In the genomic region with DNA sequence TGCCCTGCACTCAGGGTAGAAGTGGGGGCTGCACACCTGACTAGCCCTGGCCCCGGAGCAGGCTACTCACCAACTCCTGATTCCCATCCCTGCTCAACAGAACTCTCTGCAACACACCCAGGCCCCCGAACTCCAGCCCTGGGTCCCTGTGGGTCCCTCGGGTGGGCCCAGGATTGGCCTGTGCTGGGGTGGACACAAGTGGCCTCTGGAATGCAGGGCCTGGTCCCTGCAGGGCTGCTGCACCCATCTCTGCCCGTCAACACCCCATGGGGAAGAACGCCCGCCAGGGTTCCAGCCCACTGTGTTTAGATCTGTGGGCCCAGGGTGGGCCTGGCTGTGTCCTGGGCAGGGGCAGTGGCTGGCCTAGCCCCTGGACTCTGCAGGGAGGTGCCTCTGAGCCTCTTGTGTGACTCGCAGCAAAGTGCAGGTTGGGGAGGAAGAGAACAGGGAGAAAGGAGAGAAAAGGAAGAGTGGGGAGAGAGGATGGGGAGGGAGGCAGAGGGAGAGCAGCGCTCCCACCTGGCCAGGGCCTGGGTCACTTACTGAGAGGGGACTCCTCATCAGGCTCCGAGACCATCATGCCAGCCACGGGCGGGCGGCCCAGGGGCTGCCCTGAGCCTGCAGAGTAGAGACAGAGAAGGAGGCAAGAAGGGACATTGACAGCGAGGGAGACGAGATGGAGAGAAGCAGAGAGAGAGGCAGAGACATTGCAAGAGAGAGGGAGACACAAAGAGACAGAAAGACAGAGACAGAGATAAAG, we compare ENCODE assay signal across 22 cellular contexts. TPM values are rescaled to one million over a fixed set of nuclear protein-coding genes. Genes with fewer than 3 reads are reported as not detected.
DNase-seq lines count a peak whose midpoint lies in the region; ATAC-seq and TF ChIP-seq lines count a peak whose summit lies in the region.
"Had no signal": no experiment of that assay in that cellular context is flagged by ENCODE, and none has a peak within 500 bp of the region (broad histone marks: within the 10 kb centered on the region; RNA-seq: fewer than 3 reads in every experiment).

No MANE protein-coding gene starts in this region.

- H3K36me3 Mint-ChIP-seq in glutamatergic neuron (ENCODE audit: unreplicated experiment) (no peaks in the 10 kb centered on the region), progenitor cell of endocrine pancreas (ENCODE audit: insufficient read depth) (peaks cover 27% of the 10 kb centered on the region)
- H3K36me3 Mint-ChIP-seq: naive thymus-derived CD8-positive, alpha-beta T cell had no signal

- TF ChIP-seq CTCF in glutamatergic neuron (IDR thresholded peaks at IDR 0.05; ENCODE audit: partially characterized antibody, unreplicated experiment): no peak
- TF ChIP-seq CTCF in progenitor cell of endocrine pancreas (IDR thresholded peaks at IDR 0.05; ENCODE audit: unreplicated experiment): no peak

- peak; percentile 67 for DNase-seq in Right ventricle myocardium inferior (ENCODE audit: missing footprints)
- DNase-seq in cardiac septum (ENCODE audit: low spot score): no peak
- DNase-seq in glutamatergic neuron: no peak
- no peak for DNase-seq in progenitor cell of endocrine pancreas (ENCODE audit: low spot score, unreplicated experiment)
- no peak for DNase-seq in NCI-H1694 (lab: John Stamatoyannopoulos, UW)
- DNase-seq in NCI-H146 treated with DMSO at 0.1 percent for 48 hours (lab: John Stamatoyannopoulos, UW; ENCODE audit: unreplicated experiment): no peak
- DNase-seq in cerebellum (ENCODE audit: low spot score): no peak
- DNase-seq in activated effector memory CD4-positive, alpha-beta T cell treated with Interleukin-2 at 50 U/mL for 16 hours: no peak
- DNase-seq: activated CD8-positive, alpha-beta T cell treated with anti-CD3 and anti-CD28 coated beads, Interleukin-2, amount 10 ng/mL, durations not matched to agents 7 days and 5 days; activated naive CD4-positive, alpha-beta T cell; activated T-cell treated with anti-CD3 and anti-CD28 coated beads, Interleukin-2, amount 50 U/mL, for 1 hour; COR-L47; gastrocnemius medialis; KG1; kidney glomerular epithelial cell; mesendoderm; naive thymus-derived CD8-positive, alpha-beta T cell; NCI-H1694 treated with DMSO at 0.1 percent for 48 hours; NCI-H748 treated with DMSO at 0.1 percent for 48 hours; pancreas had no signal

- H3K27ac Mint-ChIP-seq in glutamatergic neuron (ENCODE audit: unreplicated experiment) (peak overlapping the region; percentile 31), progenitor cell of endocrine pancreas (peak overlapping the region; percentile 67)

- intact Hi-C loops in Right ventricle myocardium inferior (cut with DNase I) (no loop called here), cardiac septum (cut with DNase I) (no loop called here)

- ATAC-seq in Right ventricle myocardium inferior: no peak
- ATAC-seq: activated CD4-positive, CD25-positive, alpha-beta regulatory T cell treated with anti-CD3 and anti-CD28 coated beads, Interleukin-2, amount 50 U/mL, for 24 hours; activated CD8-positive, alpha-beta T cell treated with anti-CD3 and anti-CD28 coated beads, Interleukin-2, amount 10 ng/mL, durations not matched to agents 7 days and 5 days; gastrocnemius medialis; naive thymus-derived CD8-positive, alpha-beta T cell; pancreas had no signal

- H3K27me3 Mint-ChIP-seq in glutamatergic neuron (ENCODE audit: unreplicated experiment) (peaks cover 13% of the 10 kb centered on the region), progenitor cell of endocrine pancreas (no peaks in the 10 kb centered on the region)
- H3K27me3 Mint-ChIP-seq: central memory CD8-positive, alpha-beta T cell; naive thymus-derived CD8-positive, alpha-beta T cell had no signal

- H3K4me3 Mint-ChIP-seq in glutamatergic neuron (ENCODE audit: unreplicated experiment) (no peak overlapping the region), progenitor cell of endocrine pancreas (ENCODE audit: low read depth) (no peak overlapping the region)
- H3K4me3 Mint-ChIP-seq: activated CD8-positive, alpha-beta T cell treated with anti-CD3 and anti-CD28 coated beads, Interleukin-2, amount 10 ng/mL, durations not matched to agents 7 days and 5 days; central memory CD8-positive, alpha-beta T cell; naive thymus-derived CD8-positive, alpha-beta T cell had no signal

- H3K9me3 Mint-ChIP-seq in glutamatergic neuron (ENCODE audit: unreplicated experiment) (peaks cover 3% of the 10 kb centered on the region), progenitor cell of endocrine pancreas (ENCODE audit: low read depth) (no peaks in the 10 kb centered on the region)
- H3K9me3 Mint-ChIP-seq: central memory CD8-positive, alpha-beta T cell; naive thymus-derived CD8-positive, alpha-beta T cell had no signal

- H3K4me1 Mint-ChIP-seq in glutamatergic neuron (ENCODE audit: low read depth, unreplicated experiment) (peaks cover 3% of the 10 kb centered on the region), progenitor cell of endocrine pancreas (ENCODE audit: low read depth) (peaks cover 14% of the 10 kb centered on the region)
- H3K4me1 Mint-ChIP-seq: central memory CD8-positive, alpha-beta T cell; naive thymus-derived CD8-positive, alpha-beta T cell had no signal

RNA-seq across cellular contexts. Expression of a gene that starts 43.9 kb away (rescaled TPM):
- total RNA-seq in Right ventricle myocardium inferior (269 TPM), cardiac septum (506 TPM), glutamatergic neuron (ENCODE audit: unreplicated experiment) (3.3 TPM), progenitor cell of endocrine pancreas (656 and 657 TPM in 2 replicates), cerebellum (16.1 TPM)

Comparison
In these comparisons a context has a peak if more than half of its experiments do, and no peak if none do; other contexts are left out.
1. RNA of a gene that starts 43.9 kb away (total RNA-seq): 656 to 657 TPM in progenitor cell of endocrine pancreas, 506 TPM in cardiac septum (single experiment) and 269 TPM in Right ventricle myocardium inferior (single experiment); 16.1 TPM in cerebellum (single experiment) and 3.3 TPM in glutamatergic neuron (single experiment); every median in the first group is over 10 times any median in the second.